12 cellular contexts compared by ENCODE assay signal in genomic region chr5:127871448-127872153, GRCh38.
DNase-seq lines count a peak whose midpoint lies in the region; ATAC-seq and TF ChIP-seq lines count a peak whose summit lies in the region.
"Had no signal": no experiment of that assay in that cellular context is flagged by ENCODE, and none has a peak within 500 bp of the region (broad histone marks: within the 10 kb centered on the region; RNA-seq: fewer than 3 reads in every experiment).

No MANE protein-coding gene starts in this region.

- DNase-seq in left ventricle myocardium inferior, result no peak
- no peak for DNase-seq in Right ventricle myocardium inferior (ENCODE audit: missing footprints)
- peak; percentile 75 to 94 for DNase-seq in dermis microvascular lymphatic vessel endothelial cell (ENCODE audit: low read depth in 2 of 2)
- no peak for DNase-seq in stimulated activated CD4-positive, alpha-beta T cell treated with anti-CD3 and anti-CD28 coated beads, Interleukin-15, amount 100 ng/mL, for 24 hours
- no peak for DNase-seq in NCI-H2107 (lab: John Stamatoyannopoulos, UW)
- DNase-seq: amniotic stem cell, DMS 273 treated with DMSO at 0.1 percent for 48 hours, erythroblast had no signal

- peaks cover 43% of the 10 kb centered on the region for H3K4me1 ChIP-seq in left ventricle myocardium inferior
- peaks cover 5 to 23% of the 10 kb centered on the region in 2 donors for H3K4me1 ChIP-seq in muscle layer of duodenum (ENCODE audit: control insufficient read depth in 1 of 2, insufficient read depth in 2 of 2, low read length in 2 of 2)
- H3K4me1 ChIP-seq: pancreas had no signal

- no peak for ATAC-seq in Right ventricle myocardium inferior
- ATAC-seq in GM21737 (IDR thresholded peaks at IDR 0.05; ENCODE audit: unreplicated experiment), result no peak
- ATAC-seq in GM21381 (IDR thresholded peaks at IDR 0.05; ENCODE audit: unreplicated experiment), result no peak

- H3K27ac ChIP-seq in left ventricle myocardium inferior (replicated peaks) (peak overlapping the region; percentile 85), muscle layer of duodenum (ENCODE audit: low read length) (peak overlapping the region; percentile 59)
- H3K27ac ChIP-seq: pancreas had no signal

- H3K4me3 ChIP-seq in left ventricle myocardium inferior (no peak overlapping the region), muscle layer of duodenum (ENCODE audit: low read depth in 1 of 2, low read length in 2 of 2) (no peak overlapping the region)
- H3K4me3 ChIP-seq: pancreas had no signal

- H3K27me3 ChIP-seq in left ventricle myocardium inferior (ENCODE audit: low read depth) (no peaks in the 10 kb centered on the region), muscle layer of duodenum (ENCODE audit: low read depth, low read length) (no peaks in the 10 kb centered on the region)
- H3K27me3 ChIP-seq: pancreas had no signal

- intact Hi-C loops in left ventricle myocardium inferior (cut with micrococcal nuclease) (loop anchor here (10.0 kb wide), 1 partner anchor 223 kb away; no protein-coding TSS in a partner anchor), Right ventricle myocardium inferior (cut with DNase I) (no loop called here)

- no peaks in the 10 kb centered on the region for H3K9me3 ChIP-seq in left ventricle myocardium inferior (replicated peaks)
- H3K9me3 ChIP-seq in muscle layer of duodenum (ENCODE audit: control insufficient read depth in 1 of 2, low read length in 2 of 2), result no peaks in the 10 kb centered on the region
- H3K9me3 ChIP-seq: pancreas had no signal

- H3K36me3 ChIP-seq in left ventricle myocardium inferior, result no peaks in the 10 kb centered on the region
- no peaks in the 10 kb centered on the region for H3K36me3 ChIP-seq in muscle layer of duodenum (ENCODE audit: control insufficient read depth in 1 of 2, insufficient read depth in 2 of 2, low read length in 2 of 2)
- H3K36me3 ChIP-seq: pancreas had no signal

- no peak for TF ChIP-seq CTCF in left ventricle myocardium inferior (IDR thresholded peaks at IDR 0.05; ENCODE audit: borderline replicate concordance)

Comparison
In these comparisons a context has a peak if more than half of its experiments do, and no peak if none do; other contexts are left out.
1. DNase-seq: peak in dermis microvascular lymphatic vessel endothelial cell (2 of 2); none in left ventricle myocardium inferior (single experiment), Right ventricle myocardium inferior (single experiment), stimulated activated CD4-positive, alpha-beta T cell treated with anti-CD3 and anti-CD28 coated beads, Interleukin-15, amount 100 ng/mL, for 24 hours (single experiment) and NCI-H2107 (single experiment).